1 cellular context compared by ENCODE assay signal in genomic region chr3:129183569-129184395, GRCh38.
A peak's percentile ranks its signal among the peaks of the same experiment; 100 is the strongest.
TF ChIP-seq lines count a peak whose summit lies in the region.

TSS of gene CNBP (minus strand) at chr3:129183896. CDS start at chr3:129171757, 12,139 bp downstream.

TF ChIP-seq in HepG2, 621 proteins besides CTCF, POLR2A, EP300 and RAD21 (continued from another document and continues in another):
- TF ChIP-seq, protein P1, sequence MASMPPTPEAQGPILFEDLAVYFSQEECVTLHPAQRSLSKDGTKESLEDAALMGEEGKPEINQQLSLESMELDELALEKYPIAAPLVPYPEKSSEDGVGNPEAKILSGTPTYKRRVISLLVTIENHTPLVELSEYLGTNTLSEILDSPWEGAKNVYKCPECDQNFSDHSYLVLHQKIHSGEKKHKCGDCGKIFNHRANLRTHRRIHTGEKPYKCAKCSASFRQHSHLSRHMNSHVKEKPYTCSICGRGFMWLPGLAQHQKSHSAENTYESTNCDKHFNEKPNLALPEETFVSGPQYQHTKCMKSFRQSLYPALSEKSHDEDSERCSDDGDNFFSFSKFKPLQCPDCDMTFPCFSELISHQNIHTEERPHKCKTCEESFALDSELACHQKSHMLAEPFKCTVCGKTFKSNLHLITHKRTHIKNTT (CRISPR knock-in tag; IDR thresholded peaks at IDR 0.05) = no peak
- TF ChIP-seq HNF4A (CRISPR knock-in tag; IDR thresholded peaks at IDR 0.05) (peak; percentile 52), ZFP36L1 (CRISPR knock-in tag; IDR thresholded peaks at IDR 0.05) (peak; percentile 85), XBP1 (CRISPR knock-in tag; IDR thresholded peaks at IDR 0.05) (peak; percentile 55; the same call in 1 of the 2 replicates), SP4 (CRISPR knock-in tag; IDR thresholded peaks at IDR 0.05) (peak; percentile 82; the same call in 1 of the 2 replicates), HDAC1 (CRISPR knock-in tag; IDR thresholded peaks at IDR 0.05) (peak; percentile 88), ZNF501 (CRISPR knock-in tag; IDR thresholded peaks at IDR 0.05) (peak; percentile 91), ZNF225 (CRISPR knock-in tag; IDR thresholded peaks at IDR 0.05) (peak; percentile 30; the same call in 1 of the 2 replicates), RCOR2 (CRISPR knock-in tag; IDR thresholded peaks at IDR 0.05) (0 out of 2 replicates have a peak, but pooled peaks have one; percentile 7), FOXO1 (CRISPR knock-in tag; IDR thresholded peaks at IDR 0.05) (peak; percentile 52), ELF1 (CRISPR knock-in tag; IDR thresholded peaks at IDR 0.05) (peak; percentile 30; the same call in 1 of the 2 replicates), ZNF670 (CRISPR knock-in tag; IDR thresholded peaks at IDR 0.05; ENCODE audit: borderline replicate concordance) (peak; percentile 63; the same call in 1 of the 2 replicates), NFAT5 (CRISPR knock-in tag; IDR thresholded peaks at IDR 0.05) (peak; percentile 55; the same call in 1 of the 2 replicates), DZIP1 (CRISPR knock-in tag; IDR thresholded peaks at IDR 0.05) (peak; percentile 91; the same call in 1 of the 2 replicates), NR1H2 (CRISPR knock-in tag; IDR thresholded peaks at IDR 0.05; ENCODE audit: borderline replicate concordance, low read depth) (0 out of 2 replicates have a peak, but pooled peaks have one; percentile 42), ZNF891 (CRISPR knock-in tag; IDR thresholded peaks at IDR 0.05) (peak; percentile 98), ZNF609 (CRISPR knock-in tag; IDR thresholded peaks at IDR 0.05; ENCODE audit: borderline replicate concordance) (no peak), ZBTB7B (CRISPR knock-in tag; IDR thresholded peaks at IDR 0.05) (peak; percentile 79), AKNA (CRISPR knock-in tag; IDR thresholded peaks at IDR 0.05; ENCODE audit: borderline replicate concordance) (peak; percentile 89), SYNCRIP (IDR thresholded peaks at IDR 0.05; ENCODE audit: insufficient read depth, low read depth, low read length) (no peak), FOXA1 (IDR thresholded peaks at IDR 0.05) (no peak), FOXA1 (CRISPR knock-in tag; IDR thresholded peaks at IDR 0.05) (peak; percentile 87), NCOA5 (CRISPR knock-in tag; IDR thresholded peaks at IDR 0.05) (0 out of 2 replicates have a peak, but pooled peaks have one; percentile 48), MED1 (CRISPR knock-in tag; IDR thresholded peaks at IDR 0.05) (peak; percentile 51), NCOR1 (IDR thresholded peaks at IDR 0.05; ENCODE audit: borderline replicate concordance, low read length) (no peak), MED13 (CRISPR knock-in tag; IDR thresholded peaks at IDR 0.05) (0 out of 2 replicates have a peak, but pooled peaks have one; percentile 11), NFKB2 (CRISPR knock-in tag; IDR thresholded peaks at IDR 0.05; ENCODE audit: borderline replicate concordance) (peak; percentile 45; the same call in 1 of the 2 replicates)
- TF ChIP-seq, protein P2, sequence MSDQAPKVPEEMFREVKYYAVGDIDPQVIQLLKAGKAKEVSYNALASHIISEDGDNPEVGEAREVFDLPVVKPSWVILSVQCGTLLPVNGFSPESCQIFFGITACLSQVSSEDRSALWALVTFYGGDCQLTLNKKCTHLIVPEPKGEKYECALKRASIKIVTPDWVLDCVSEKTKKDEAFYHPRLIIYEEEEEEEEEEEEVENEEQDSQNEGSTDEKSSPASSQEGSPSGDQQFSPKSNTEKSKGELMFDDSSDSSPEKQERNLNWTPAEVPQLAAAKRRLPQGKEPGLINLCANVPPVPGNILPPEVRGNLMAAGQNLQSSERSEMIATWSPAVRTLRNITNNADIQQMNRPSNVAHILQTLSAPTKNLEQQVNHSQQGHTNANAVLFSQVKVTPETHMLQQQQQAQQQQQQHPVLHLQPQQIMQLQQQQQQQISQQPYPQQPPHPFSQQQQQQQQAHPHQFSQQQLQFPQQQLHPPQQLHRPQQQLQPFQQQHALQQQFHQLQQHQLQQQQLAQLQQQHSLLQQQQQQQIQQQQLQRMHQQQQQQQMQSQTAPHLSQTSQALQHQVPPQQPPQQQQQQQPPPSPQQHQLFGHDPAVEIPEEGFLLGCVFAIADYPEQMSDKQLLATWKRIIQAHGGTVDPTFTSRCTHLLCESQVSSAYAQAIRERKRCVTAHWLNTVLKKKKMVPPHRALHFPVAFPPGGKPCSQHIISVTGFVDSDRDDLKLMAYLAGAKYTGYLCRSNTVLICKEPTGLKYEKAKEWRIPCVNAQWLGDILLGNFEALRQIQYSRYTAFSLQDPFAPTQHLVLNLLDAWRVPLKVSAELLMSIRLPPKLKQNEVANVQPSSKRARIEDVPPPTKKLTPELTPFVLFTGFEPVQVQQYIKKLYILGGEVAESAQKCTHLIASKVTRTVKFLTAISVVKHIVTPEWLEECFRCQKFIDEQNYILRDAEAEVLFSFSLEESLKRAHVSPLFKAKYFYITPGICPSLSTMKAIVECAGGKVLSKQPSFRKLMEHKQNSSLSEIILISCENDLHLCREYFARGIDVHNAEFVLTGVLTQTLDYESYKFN (CRISPR knock-in tag; conservative IDR thresholded peaks at IDR 0.05) = peak; percentile 16; the same call in 1 of the 2 replicates
